Comparison of ENCODE assay signal across 33 cellular contexts in genomic region chr17:41499714-41500113, GRCh38. TPM values are rescaled to one million over a fixed set of nuclear protein-coding genes. Genes with fewer than 3 reads are reported as not detected.
DNase-seq lines count a peak whose midpoint lies in the region; ATAC-seq and TF ChIP-seq lines count a peak whose summit lies in the region.
"Had no signal": no experiment of that assay in that cellular context is flagged by ENCODE, and none has a peak within 500 bp of the region (broad histone marks: within the 10 kb centered on the region; RNA-seq: fewer than 3 reads in every experiment).

No MANE protein-coding gene starts in this region.

- peaks cover 18% of the 10 kb centered on the region for H3K4me1 ChIP-seq in GM23248 (ENCODE audit: insufficient read depth)
- peaks cover 81% of the 10 kb centered on the region for H3K4me1 ChIP-seq in PC-9 (replicated peaks; ENCODE audit: insufficient read depth)
- H3K4me1 ChIP-seq in spleen, result peaks cover 0 to 47% (median 14%) of the 10 kb centered on the region in 6 donors
- H3K4me1 ChIP-seq: ascending aorta, psoas muscle had no signal

- intact Hi-C loops in PC-9 (cut with micrococcal nuclease; ENCODE audit: unreplicated experiment), result loop anchor here (5.0 kb wide), 1 partner anchor 642 kb away; no protein-coding TSS in a partner anchor
- intact Hi-C loops in spleen (cut with DNase I; ENCODE audit: low total_unique reads), result no loop called here

- TF ChIP-seq POLR2A in spleen (IDR thresholded peaks at IDR 0.05), result no peak

- 92 to 97% methylated on average over 5 of the region's 5 CpGs for WGBS in GM23248 (ENCODE audit: low coverage in 1 of 2, low lambda C conversion rate in 2 of 2, missing lambda C conversion rate in 2 of 2), 2 experiments
- WGBS in spleen, 5 donors, result 82 to 92% (median 85%) methylated on average over 5 of the region's 5 CpGs

- no TSS peak for BruUV-seq in PC-9 (replicated peaks; lab: Mats Ljungman, UMichigan)

- no peaks in the 10 kb centered on the region for H3K9me3 ChIP-seq in GM23248 (ENCODE audit: low read depth)
- H3K9me3 ChIP-seq in PC-9 (ENCODE audit: insufficient read depth, low read depth), result no peaks in the 10 kb centered on the region
- no peaks in the 10 kb centered on the region for H3K9me3 ChIP-seq in spleen
- H3K9me3 ChIP-seq: ascending aorta, left lung, psoas muscle, sigmoid colon, upper lobe of right lung had no signal

- H3K9ac ChIP-seq in GM23248, result no peak overlapping the region

- TF ChIP-seq CTCF in PC-9 (conservative IDR thresholded peaks at IDR 0.05) (no peak), spleen (IDR thresholded peaks at IDR 0.05 in 8 of 11, conservative IDR thresholded peaks at IDR 0.05 in 3 of 11) (no peak)

- H3K36me3 ChIP-seq in GM23248 (ENCODE audit: low read depth) (no peaks in the 10 kb centered on the region), PC-9 (ENCODE audit: low read depth) (no peaks in the 10 kb centered on the region), spleen (no peaks in the 10 kb centered on the region)
- H3K36me3 ChIP-seq: ascending aorta, cardiac muscle cell, left lung, sigmoid colon, upper lobe of right lung had no signal

- no peaks in the 10 kb centered on the region for H3K79me2 ChIP-seq in GM23248 (ENCODE audit: insufficient read depth)
- H3K79me2 ChIP-seq in PC-9 (ENCODE audit: low read depth), result peaks cover 32% of the 10 kb centered on the region

- peak overlapping the region; percentile 6; the same call in 1 of the 2 replicates for H3K27ac ChIP-seq in GM23248
- peak overlapping the region; percentile 75 for H3K27ac ChIP-seq in PC-9
- peak overlapping the region; percentile 60 for H3K27ac ChIP-seq in epithelial cell of prostate
- peak overlapping the region in 6 of 8 donors; percentile 34 to 98 (median 88) for H3K27ac ChIP-seq in spleen
- H3K27ac ChIP-seq: ascending aorta, cardiac muscle cell, psoas muscle, sigmoid colon, upper lobe of right lung had no signal

- DNase-seq in GM23248, result no peak
- DNase-seq in PC-9, result no peak
- no peak for DNase-seq in epithelial cell of prostate (ENCODE audit: low read depth, low spot score)
- DNase-seq in spleen, result no peak
- DNase-seq in NCI-H1417 (lab: John Stamatoyannopoulos, UW), result no peak
- DNase-seq in NCI-H1048 (lab: John Stamatoyannopoulos, UW), result no peak
- DNase-seq: activated B cell treated with CpG ODN at 0.5 μM for 24 hours; activated CD4-positive, alpha-beta T cell treated with anti-CD3 and anti-CD28 coated beads, Interleukin-2, amount 50 U/mL, for 1 hour; activated gamma-delta T cell; activated naive CD8-positive, alpha-beta T cell treated with anti-CD3 and anti-CD28 coated beads for 36 hours; activated T-cell treated with anti-CD3 and anti-CD28 coated beads, Interleukin-2, amount 50 U/mL, for 1 hour; CD4-positive, CD25-positive, alpha-beta regulatory T cell; effector CD4-positive, alpha-beta T cell; glutamatergic neuron; Karpas-422; left lung; NCI-H146; NCI-H2107; NCI-H446; NCI-H748 treated with DMSO at 0.1 percent for 48 hours; psoas muscle; sigmoid colon; stimulated activated CD4-positive, alpha-beta T cell treated with anti-CD3 and anti-CD28 coated beads, Interleukin-15, amount 100 ng/mL, for 24 hours; stimulated activated CD4-positive, alpha-beta T cell treated with anti-CD3 and anti-CD28 coated beads, Interleukin-4, amount 100 ng/mL, for 4 hours; T-helper 1 cell; upper lobe of right lung had no signal

- peak overlapping the region; percentile 45; the same call in 1 of the 2 replicates for H2AFZ ChIP-seq in GM23248
- no peak overlapping the region for H2AFZ ChIP-seq in PC-9

- ATAC-seq in GM18520 (IDR thresholded peaks at IDR 0.05; ENCODE audit: unreplicated experiment), result no peak
- ATAC-seq: left lung, psoas muscle, upper lobe of right lung had no signal

- H3K9me2 ChIP-seq in GM23248 (ENCODE audit: insufficient read depth) (no peaks in the 10 kb centered on the region), PC-9 (ENCODE audit: insufficient read depth) (no peaks in the 10 kb centered on the region)

- H4K20me1 ChIP-seq in GM23248 (ENCODE audit: insufficient read depth) (no peaks in the 10 kb centered on the region), PC-9 (ENCODE audit: insufficient read depth) (no peaks in the 10 kb centered on the region)

- in situ Hi-C loops in GM23248 (cut with MboI), result no loop called here

- H3F3A ChIP-seq in GM23248 (ENCODE audit: insufficient read depth) (no peaks in the 10 kb centered on the region), PC-9 (ENCODE audit: insufficient read depth, low read depth) (peaks cover 44% of the 10 kb centered on the region)

- no peak overlapping the region for H3K4me2 ChIP-seq in GM23248 (ENCODE audit: unreplicated experiment)
- peak overlapping the region; percentile 73 for H3K4me2 ChIP-seq in PC-9

- H3K27me3 ChIP-seq in GM23248 (replicated peaks; ENCODE audit: insufficient read depth) (no peaks in the 10 kb centered on the region), PC-9 (ENCODE audit: insufficient read depth, low read depth) (no peaks in the 10 kb centered on the region), spleen (replicated peaks in 1 of 7) (peaks cover 0 to 15% (median 0%) of the 10 kb centered on the region in 7 donors)
- H3K27me3 ChIP-seq: ascending aorta, cardiac muscle cell, sigmoid colon, upper lobe of right lung had no signal

- POLR2A ChIA-PET in PC-9 (lab: Charles Lee; ENCODE audit: unreplicated experiment), result interaction anchor here (0.6 to 1.0 kb wide), 6 partner anchors 19 to 293 kb away, joined by 3 to 6 read pairs (median 4); partner anchors contain the start of gene KRT15

- CTCF ChIA-PET in PC-9 (lab: Charles Lee), result interaction anchor here (1.4 to 1.7 kb wide), 2 partner anchors 49 to 177 kb away, joined by 5 to 6 read pairs; no protein-coding TSS in a partner anchor

- H3K4me3 ChIP-seq in GM23248, result no peak overlapping the region
- no peak overlapping the region for H3K4me3 ChIP-seq in PC-9
- H3K4me3 ChIP-seq in spleen, result peak overlapping the region in 1 of 8 donors; percentile 57
- H3K4me3 ChIP-seq: ascending aorta, cardiac muscle cell, left lung, psoas muscle, sigmoid colon, upper lobe of right lung had no signal

RNA-seq across cellular contexts. Expression of gene KRT13, which starts 5.7 kb away (rescaled TPM):
- 0.76 TPM in 1 of 2 replicates, not detected in the other for total RNA-seq in GM23248 (2014; rRNA removed; shearing (Covaris generic))
- polyA plus RNA-seq in GM23248 (2016; fragmentation: Nextera tagmentation; extraction: Ambion mirVana), result not detected in 2 replicates
- 606 and 1,548 TPM in 2 replicates for total RNA-seq in PC-9 (2021)
- total RNA-seq in spleen, result not detected
- polyA plus RNA-seq in spleen, result 10 to 100 TPM in 1 of 3 donors, 1 to 10 TPM in 2; 1.6 to 26.4 (median 3.8) TPM
- total RNA-seq: activated B cell treated with CpG ODN at 0.5 μM for 24 hours; activated naive CD8-positive, alpha-beta T cell treated with anti-CD3 and anti-CD28 coated beads for 36 hours; cardiac muscle cell; CD4-positive, CD25-positive, alpha-beta regulatory T cell; myocyte; SK-MEL-5; subcutaneous adipose tissue had no signal
- polyA plus RNA-seq: cardiac muscle cell; CD4-positive, CD25-positive, alpha-beta regulatory T cell had no signal

RNA-seq across cellular contexts. Expression of gene KRT36, which starts 10.0 kb away (rescaled TPM):
- not detected in 2 replicates for total RNA-seq in GM23248 (2014; rRNA removed; shearing (Covaris generic))
- not detected in 2 replicates for polyA plus RNA-seq in GM23248 (2016; fragmentation: Nextera tagmentation; extraction: Ambion mirVana)
- not detected in 2 replicates for total RNA-seq in PC-9 (2021)
- 1 to 10 TPM in 2 of 7 donors, under 1 TPM in 4, not detected in 1; 0.27 to 2.7 (median 0.44) TPM for total RNA-seq in spleen
- under 1 TPM; 0.20 to 0.51 (median 0.22) TPM for polyA plus RNA-seq in spleen
- total RNA-seq: activated B cell treated with CpG ODN at 0.5 μM for 24 hours; activated naive CD8-positive, alpha-beta T cell treated with anti-CD3 and anti-CD28 coated beads for 36 hours; ascending aorta; cardiac muscle cell; CD4-positive, CD25-positive, alpha-beta regulatory T cell; left lung; myocyte; psoas muscle; RPMI7951; SK-MEL-5; subcutaneous adipose tissue; upper lobe of right lung had no signal
- polyA plus RNA-seq: cardiac muscle cell; CD4-positive, CD25-positive, alpha-beta regulatory T cell had no signal

RNA-seq across cellular contexts. Expression of gene KRT35, which starts 18.8 kb away (rescaled TPM):
- total RNA-seq in GM23248 (2014; rRNA removed; shearing (Covaris generic)), result not detected in 2 replicates
- polyA plus RNA-seq in GM23248 (2016; fragmentation: Nextera tagmentation; extraction: Ambion mirVana) (not detected in 2 replicates), spleen (under 1 TPM in 1 of 3 donors, not detected in 2; 0.19 TPM)
- total RNA-seq in PC-9 (2021) (not detected in 2 replicates), spleen (under 1 TPM in 1 of 7 donors, not detected in 6; 0.19 TPM)
- total RNA-seq: activated B cell treated with CpG ODN at 0.5 μM for 24 hours; activated naive CD8-positive, alpha-beta T cell treated with anti-CD3 and anti-CD28 coated beads for 36 hours; ascending aorta; cardiac muscle cell; CD4-positive, CD25-positive, alpha-beta regulatory T cell; left lung; myocyte; psoas muscle; RPMI7951; sigmoid colon; SK-MEL-5; subcutaneous adipose tissue; upper lobe of right lung had no signal
- polyA plus RNA-seq: cardiac muscle cell; CD4-positive, CD25-positive, alpha-beta regulatory T cell; psoas muscle; sigmoid colon had no signal

RNA-seq across cellular contexts. Expression of gene KRT15, which starts 19.0 kb away (rescaled TPM):
- total RNA-seq in GM23248 (2014; rRNA removed; shearing (Covaris generic)), result 0.65 and 1.1 TPM in 2 replicates
- polyA plus RNA-seq in GM23248 (2016; fragmentation: Nextera tagmentation; extraction: Ambion mirVana) (2.3 and 2.7 TPM in 2 replicates), spleen (1 to 10 TPM in 1 of 3 donors, under 1 TPM in 2; 0.07 to 1.3 (median 0.11) TPM)
- total RNA-seq in PC-9 (2021) (41.9 and 49.9 TPM in 2 replicates), spleen (not detected)
- total RNA-seq: activated B cell treated with CpG ODN at 0.5 μM for 24 hours; activated naive CD8-positive, alpha-beta T cell treated with anti-CD3 and anti-CD28 coated beads for 36 hours; CD4-positive, CD25-positive, alpha-beta regulatory T cell; myocyte; sigmoid colon; subcutaneous adipose tissue had no signal
- polyA plus RNA-seq: cardiac muscle cell; CD4-positive, CD25-positive, alpha-beta regulatory T cell had no signal

RNA-seq across cellular contexts. Expression of gene KRT19, which starts 28.4 kb away (rescaled TPM):
- 65.4 and 71.5 TPM in 2 replicates for total RNA-seq in GM23248 (2014; rRNA removed; shearing (Covaris generic))
- 95.5 and 100 TPM in 2 replicates for polyA plus RNA-seq in GM23248 (2016; fragmentation: Nextera tagmentation; extraction: Ambion mirVana)
- 1,811 and 2,277 TPM in 2 replicates for total RNA-seq in PC-9 (2021)
- 1 to 10 TPM in 3 of 7 donors, under 1 TPM in 3, not detected in 1; 0.44 to 2.8 (median 0.83) TPM for total RNA-seq in spleen
- polyA plus RNA-seq in spleen, result 1 to 10 TPM in 2 of 3 donors, under 1 TPM in 1; 0.20 to 3.9 (median 1.9) TPM
- total RNA-seq: activated B cell treated with CpG ODN at 0.5 μM for 24 hours; activated naive CD8-positive, alpha-beta T cell treated with anti-CD3 and anti-CD28 coated beads for 36 hours; CD4-positive, CD25-positive, alpha-beta regulatory T cell; myocyte; SK-MEL-5 had no signal
- polyA plus RNA-seq: CD4-positive, CD25-positive, alpha-beta regulatory T cell had no signal

Comparison
In these comparisons a context has a peak if more than half of its experiments do, and no peak if none do; other contexts are left out.
1. H3K27ac ChIP-seq: peak in every context shown above with its lines; median percentile 88 in spleen; 75 in PC-9; 60 in epithelial cell of prostate; 6 in GM23248.
2. RNA of gene KRT13, which starts 5.7 kb away (total RNA-seq): 606 to 1,548 TPM in PC-9; 0.76 TPM in GM23248 and not detected in spleen; every median in the first group is over 100 times any median in the second.